ENCODE assay signal across 16 cellular contexts in the genomic region with DNA sequence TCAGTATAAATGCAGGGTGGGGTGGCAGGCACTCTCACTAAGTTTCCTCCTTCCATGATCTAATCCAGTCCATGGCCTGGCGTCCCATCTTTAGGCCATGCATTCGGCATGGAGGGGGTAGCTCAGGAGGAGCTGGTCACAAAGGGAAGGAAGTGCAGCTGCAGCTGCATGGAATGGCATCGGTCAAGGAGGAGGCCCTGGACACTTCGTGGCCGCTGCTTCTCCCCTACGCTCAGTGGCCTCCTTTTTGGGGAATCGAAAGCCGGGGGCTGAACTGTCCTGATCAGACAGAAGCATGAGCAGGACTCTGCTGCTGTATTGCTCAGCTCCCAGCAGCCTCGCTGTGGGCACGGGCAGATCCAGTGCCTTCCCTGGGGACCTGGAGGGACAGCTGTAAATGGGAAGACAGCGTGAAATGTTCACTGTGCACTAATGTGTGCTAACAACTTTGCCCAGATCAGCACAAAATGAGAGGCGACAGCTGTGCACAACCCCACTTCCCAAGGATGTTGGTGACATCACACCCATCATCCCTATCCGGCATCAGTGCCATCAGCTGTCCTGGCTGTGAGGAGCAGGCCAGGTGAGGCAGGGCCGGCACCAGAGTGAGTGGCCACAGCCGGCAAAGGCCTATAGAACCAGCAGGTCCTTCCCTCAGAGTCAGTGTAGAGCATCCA.
DNase-seq lines count a peak whose midpoint lies in the region; ATAC-seq and TF ChIP-seq lines count a peak whose summit lies in the region.
"Had no signal": no experiment of that assay in that cellular context is flagged by ENCODE, and none has a peak within 500 bp of the region (broad histone marks: within the 10 kb centered on the region; RNA-seq: fewer than 3 reads in every experiment).

No MANE protein-coding gene starts in this region.

- intact Hi-C loops in activated CD4-positive, alpha-beta T cell treated with anti-CD3 and anti-CD28 coated beads, Interleukin-2, amount 10 ng/mL, durations not matched to agents 24 days and 14 days (cut with micrococcal nuclease): no loop called here
- intact Hi-C loops in sciatic nerve (cut with DNase I) (no loop called here), upper lobe of right lung (cut with DNase I) (no loop called here), MCF 10A (cut with micrococcal nuclease) (no loop called here)

- H3K27ac ChIP-seq in SJCRH30: peak overlapping the region; percentile 86
- H3K27ac ChIP-seq in upper lobe of right lung: no peak overlapping the region
- H3K27ac ChIP-seq: C4-2B, GM23248 had no signal

- H3K36me3 ChIP-seq in SJCRH30: no peaks in the 10 kb centered on the region
- no peaks in the 10 kb centered on the region for H3K36me3 ChIP-seq in upper lobe of right lung
- H3K36me3 ChIP-seq: BE2C had no signal

- BruUV-seq in MCF 10A (replicated peaks; lab: Mats Ljungman, UMichigan): no TSS peak

- TF ChIP-seq CTCF in upper lobe of right lung (IDR thresholded peaks at IDR 0.05) (no peak), MCF 10A (IDR thresholded peaks at IDR 0.05; ENCODE audit: unreplicated experiment) (no peak)

- H3K9me3 Mint-ChIP-seq in activated CD4-positive, alpha-beta T cell treated with anti-CD3 and anti-CD28 coated beads, Interleukin-2, amount 10 ng/mL, durations not matched to agents 24 days and 14 days: no peaks in the 10 kb centered on the region
- peaks cover 6% of the 10 kb centered on the region for H3K9me3 Mint-ChIP-seq in MCF 10A (ENCODE audit: unreplicated experiment)

- H3K4me1 ChIP-seq in SJCRH30: peaks cover 25% of the 10 kb centered on the region
- no peaks in the 10 kb centered on the region for H3K4me1 ChIP-seq in upper lobe of right lung
- H3K4me1 ChIP-seq: BE2C had no signal

- H3K9me3 ChIP-seq in SJCRH30 (replicated peaks): no peaks in the 10 kb centered on the region
- H3K9me3 ChIP-seq in upper lobe of right lung: no peaks in the 10 kb centered on the region
- H3K9me3 ChIP-seq: BE2C had no signal

- peak; percentile 43 for DNase-seq in activated CD4-positive, alpha-beta T cell treated with anti-CD3 and anti-CD28 coated beads, Interleukin-2, amount 10 ng/mL, durations not matched to agents 24 days and 14 days
- DNase-seq in activated CD4-positive, alpha-beta T cell treated with anti-CD3 and anti-CD28 coated beads, Interleukin-2, amount 50 U/mL, for 4 hours: no peak
- DNase-seq in SJCRH30 (peak; percentile 85 to 90), iPS-NIHi7 (ENCODE audit: extremely low spot score) (peak; percentile 7), sciatic nerve (ENCODE audit: low spot score) (no peak), upper lobe of right lung (no peak), AG08396 (ENCODE audit: low spot score) (no peak), MCF 10A (ENCODE audit: unreplicated experiment) (no peak)
- DNase-seq: ACHN, BE2C, DMS79, GM23248 had no signal

- POLR2A ChIA-PET in MCF 10A (lab: Yijun Ruan, JAX): no interaction called here

- H3K4me3 Mint-ChIP-seq in activated CD4-positive, alpha-beta T cell treated with anti-CD3 and anti-CD28 coated beads, Interleukin-2, amount 10 ng/mL, durations not matched to agents 24 days and 14 days: no peak overlapping the region
- H3K4me3 Mint-ChIP-seq in MCF 10A (ENCODE audit: unreplicated experiment): no peak overlapping the region
- H3K4me3 Mint-ChIP-seq: CD4-positive, alpha-beta memory T cell had no signal

- no peaks in the 10 kb centered on the region for H3K36me3 Mint-ChIP-seq in activated CD4-positive, alpha-beta T cell treated with anti-CD3 and anti-CD28 coated beads, Interleukin-2, amount 10 ng/mL, durations not matched to agents 24 days and 14 days (ENCODE audit: low read depth)
- no peaks in the 10 kb centered on the region for H3K36me3 Mint-ChIP-seq in MCF 10A (ENCODE audit: insufficient read depth, unreplicated experiment)
- H3K36me3 Mint-ChIP-seq: CD4-positive, alpha-beta memory T cell had no signal

- no peaks in the 10 kb centered on the region for H3K4me1 Mint-ChIP-seq in activated CD4-positive, alpha-beta T cell treated with anti-CD3 and anti-CD28 coated beads, Interleukin-2, amount 10 ng/mL, durations not matched to agents 24 days and 14 days
- no peaks in the 10 kb centered on the region for H3K4me1 Mint-ChIP-seq in MCF 10A (ENCODE audit: insufficient read depth, unreplicated experiment)
- H3K4me1 Mint-ChIP-seq: CD4-positive, alpha-beta memory T cell had no signal

- ATAC-seq in sciatic nerve: peak; percentile 34
- no peak for ATAC-seq in upper lobe of right lung
- ATAC-seq: GM12878, HCT116 had no signal

- H3K27me3 Mint-ChIP-seq in activated CD4-positive, alpha-beta T cell treated with anti-CD3 and anti-CD28 coated beads, Interleukin-2, amount 10 ng/mL, durations not matched to agents 24 days and 14 days: no peaks in the 10 kb centered on the region
- H3K27me3 Mint-ChIP-seq in MCF 10A (ENCODE audit: insufficient read depth, unreplicated experiment): no peaks in the 10 kb centered on the region
- H3K27me3 Mint-ChIP-seq: CD4-positive, alpha-beta memory T cell had no signal

- CTCF ChIA-PET in MCF 10A (lab: Yijun Ruan, JAX): interaction anchor here (0.6 kb wide), 1 partner anchor 494 kb away, joined by 3 read pairs; no protein-coding TSS in a partner anchor

- H3K27me3 ChIP-seq in SJCRH30 (no peaks in the 10 kb centered on the region), upper lobe of right lung (no peaks in the 10 kb centered on the region)
- H3K27me3 ChIP-seq: BE2C had no signal

- peak overlapping the region; percentile 22 for H3K4me3 ChIP-seq in SJCRH30
- H3K4me3 ChIP-seq in upper lobe of right lung: no peak overlapping the region
- H3K4me3 ChIP-seq: GM12878, GM23248 had no signal

- H3K27ac Mint-ChIP-seq in activated CD4-positive, alpha-beta T cell treated with anti-CD3 and anti-CD28 coated beads, Interleukin-2, amount 10 ng/mL, durations not matched to agents 24 days and 14 days: no peak overlapping the region
- no peak overlapping the region for H3K27ac Mint-ChIP-seq in MCF 10A (ENCODE audit: low read depth, unreplicated experiment)
- H3K27ac Mint-ChIP-seq: CD4-positive, alpha-beta memory T cell had no signal

Comparison
In these comparisons a context has a peak if more than half of its experiments do, and no peak if none do; other contexts are left out.
1. DNase-seq: peak in activated CD4-positive, alpha-beta T cell treated with anti-CD3 and anti-CD28 coated beads, Interleukin-2, amount 10 ng/mL, durations not matched to agents 24 days and 14 days (single experiment), SJCRH30 (2 of 2) and iPS-NIHi7 (single experiment); none in activated CD4-positive, alpha-beta T cell treated with anti-CD3 and anti-CD28 coated beads, Interleukin-2, amount 50 U/mL, for 4 hours (0 of 2), sciatic nerve (single experiment), upper lobe of right lung (single experiment), AG08396 (single experiment) and MCF 10A (single experiment).